ENCODE assay signal across 24 cellular contexts in genomic region chr5:130066644-130067043, GRCh38.
DNase-seq lines count a peak whose midpoint lies in the region; ATAC-seq and TF ChIP-seq lines count a peak whose summit lies in the region.
"Had no signal": no experiment of that assay in that cellular context is flagged by ENCODE, and none has a peak within 500 bp of the region (broad histone marks: within the 10 kb centered on the region; RNA-seq: fewer than 3 reads in every experiment).

No MANE protein-coding gene starts in this region.

- ATAC-seq in GM18502 (IDR thresholded peaks at IDR 0.05; ENCODE audit: poor library complexity, unreplicated experiment): no peak
- ATAC-seq: activated CD8-positive, alpha-beta T cell treated with anti-CD3 and anti-CD28 coated beads for 36 hours; Panc1 had no signal

- H3K4me3 ChIP-seq in AG10803 (ENCODE audit: low read length) (no peak overlapping the region), astrocyte of the cerebellum (ENCODE audit: low read depth, low read length) (no peak overlapping the region), fibroblast of villous mesenchyme (ENCODE audit: low read depth, low read length) (no peak overlapping the region)
- H3K4me3 ChIP-seq: cardiac muscle cell, esophagus muscularis mucosa, suprapubic skin had no signal

- in situ Hi-C loops in astrocyte of the cerebellum (cut with HindIII; ENCODE audit: low sequenced_read_pairs): no loop called here

- no peak for TF ChIP-seq CTCF in AG10803 (conservative IDR thresholded peaks at IDR 0.05; ENCODE audit: low read length)
- no peak for TF ChIP-seq CTCF in astrocyte of the cerebellum (IDR thresholded peaks at IDR 0.05; ENCODE audit: low read depth, low read length, missing control alignments)
- no peak for TF ChIP-seq CTCF in fibroblast of villous mesenchyme (IDR thresholded peaks at IDR 0.05; ENCODE audit: insufficient read depth, low read depth, low read length)

- intact Hi-C loops in posterior vena cava (cut with DNase I): no loop called here

- DNase-seq in AG10803 (ENCODE audit: low read depth): peak; percentile 67
- DNase-seq in astrocyte of the cerebellum (ENCODE audit: low read depth): peak; percentile 3
- DNase-seq in fibroblast of villous mesenchyme (ENCODE audit: low read depth): peak; percentile 51
- peak; percentile 77 for DNase-seq in posterior vena cava (ENCODE audit: low spot score)
- DNase-seq in cortex of kidney (lab: John Stamatoyannopoulos, UW): no peak
- DNase-seq in AML-193 (lab: John Stamatoyannopoulos, UW): no peak
- DNase-seq in NCI-H1105 treated with DMSO at 0.1 percent for 48 hours (lab: John Stamatoyannopoulos, UW): no peak
- DNase-seq: activated B cell treated with CpG ODN at 0.5 μM for 24 hours; activated CD8-positive, alpha-beta T cell treated with anti-CD3 and anti-CD28 coated beads for 36 hours; activated naive CD4-positive, alpha-beta T cell treated with anti-CD3 and anti-CD28 coated beads, Interleukin-2, amount 50 U/mL, for 16 hours; activated T-cell treated with anti-CD3 and anti-CD28 coated beads, Interleukin-2, amount 50 U/mL, for 24 hours; CD4-positive, alpha-beta memory T cell; DMS79; effector CD8-positive, alpha-beta T cell; hypothalamus; MM.1S; NCI-H187; NCI-H345; T-helper 2 cell had no signal

Comparison
In these comparisons a context has a peak if more than half of its experiments do, and no peak if none do; other contexts are left out.
1. DNase-seq: peak in AG10803 (single experiment), astrocyte of the cerebellum (single experiment), fibroblast of villous mesenchyme (single experiment) and posterior vena cava (single experiment); none in cortex of kidney (single experiment), AML-193 (0 of 2) and NCI-H1105 treated with DMSO at 0.1 percent for 48 hours (single experiment).